In genomic region chr10:70584366-70584765, GRCh38 we compare ENCODE assay signal across 1 cellular context.
TF ChIP-seq lines count a peak whose summit lies in the region.

No MANE protein-coding gene starts in this region.

TF ChIP-seq in K562, 482 proteins besides CTCF, POLR2A, EP300 and RAD21 (continued from another document):
- TF ChIP-seq UBTF (IDR thresholded peaks at IDR 0.05; ENCODE audit: borderline replicate concordance in 1 of 2, low read depth in 2 of 2, low read length in 2 of 2) (no peak), NR1H2 (CRISPR knock-in tag; IDR thresholded peaks at IDR 0.05) (no peak)
